ENCODE assay signal across 1 cellular context in the genomic region with DNA sequence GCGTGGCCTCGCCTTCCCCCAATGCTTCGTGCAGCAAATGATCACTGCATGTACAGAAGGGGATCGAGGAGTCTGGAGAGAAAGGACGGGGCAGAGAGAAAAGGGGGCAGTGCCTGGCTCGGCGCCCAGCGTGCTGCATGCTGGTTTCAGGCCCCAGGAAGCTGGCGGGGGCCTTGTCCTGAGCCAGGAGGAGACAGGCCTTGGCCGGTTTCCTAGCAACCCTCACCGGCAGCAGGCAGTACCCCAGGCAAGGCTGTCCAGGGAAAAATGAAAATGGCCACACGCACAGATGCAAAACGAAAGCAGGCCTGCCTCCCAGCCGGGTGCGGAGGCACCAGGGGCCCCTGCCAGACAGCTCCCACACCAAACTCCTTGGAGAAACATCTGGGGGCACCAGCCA.
TF ChIP-seq lines count a peak whose summit lies in the region.

No MANE protein-coding gene starts in this region.

TF ChIP-seq in IMR-90, 13 proteins besides CTCF, POLR2A, EP300 and RAD21 (continued from another document):
- TF ChIP-seq, protein P1, sequence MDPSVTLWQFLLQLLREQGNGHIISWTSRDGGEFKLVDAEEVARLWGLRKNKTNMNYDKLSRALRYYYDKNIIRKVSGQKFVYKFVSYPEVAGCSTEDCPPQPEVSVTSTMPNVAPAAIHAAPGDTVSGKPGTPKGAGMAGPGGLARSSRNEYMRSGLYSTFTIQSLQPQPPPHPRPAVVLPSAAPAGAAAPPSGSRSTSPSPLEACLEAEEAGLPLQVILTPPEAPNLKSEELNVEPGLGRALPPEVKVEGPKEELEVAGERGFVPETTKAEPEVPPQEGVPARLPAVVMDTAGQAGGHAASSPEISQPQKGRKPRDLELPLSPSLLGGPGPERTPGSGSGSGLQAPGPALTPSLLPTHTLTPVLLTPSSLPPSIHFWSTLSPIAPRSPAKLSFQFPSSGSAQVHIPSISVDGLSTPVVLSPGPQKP (IDR thresholded peaks at IDR 0.05; ENCODE audit: borderline replicate concordance, low read depth, low read length), result no peak
- TF ChIP-seq SMC3 (IDR thresholded peaks at IDR 0.05; ENCODE audit: low read depth, low read length) (no peak), MAZ (IDR thresholded peaks at IDR 0.05; ENCODE audit: borderline replicate concordance, low read depth, low read length) (no peak), MXI1 (IDR thresholded peaks at IDR 0.05; ENCODE audit: borderline replicate concordance, low read depth, low read length) (no peak), RFX5 (IDR thresholded peaks at IDR 0.05; ENCODE audit: low read depth, low read length) (no peak), FOS (IDR thresholded peaks at IDR 0.05; ENCODE audit: low read depth, low read length) (no peak), CHD1 (IDR thresholded peaks at IDR 0.05; ENCODE audit: low read depth, low read length) (no peak), RCOR1 (IDR thresholded peaks at IDR 0.05; ENCODE audit: insufficient replicate concordance, low read length) (no peak)
